Comparison of ENCODE assay signal across 10 cellular contexts in genomic region chrX:44344194-44344593, GRCh38. TPM values are rescaled to one million over a fixed set of nuclear protein-coding genes. Genes with fewer than 3 reads are reported as not detected.
DNase-seq lines count a peak whose midpoint lies in the region; ATAC-seq, FAIRE-seq and TF ChIP-seq lines count a peak whose summit lies in the region.
"Had no signal": no experiment of that assay in that cellular context is flagged by ENCODE, and none has a peak within 500 bp of the region (broad histone marks: within the 10 kb centered on the region; RNA-seq: fewer than 3 reads in every experiment).

No MANE protein-coding gene starts in this region.

- no peaks in the 10 kb centered on the region for H3K9me3 Mint-ChIP-seq in WTC11

- H3K27me3 ChIP-seq in bronchial epithelial cell (ENCODE audit: control insufficient read depth, insufficient read depth, low read length) (no peaks in the 10 kb centered on the region), neutrophil (no peaks in the 10 kb centered on the region)

- TF ChIP-seq CTCF in WTC11 (IDR thresholded peaks at IDR 0.05) (no peak), bronchial epithelial cell (IDR thresholded peaks at IDR 0.05; ENCODE audit: insufficient read depth, low read length, severe bottlenecking) (no peak), neutrophil (IDR thresholded peaks at IDR 0.05) (no peak)

- H3K27ac Mint-ChIP-seq in WTC11, result peak overlapping the region; percentile 60; the same call in 1 of the 2 replicates

- peaks cover 25% of the 10 kb centered on the region for H3K4me1 Mint-ChIP-seq in WTC11

- peaks cover 13 to 29% of the 10 kb centered on the region in 2 experiments for H3K4me1 ChIP-seq in neutrophil (ENCODE audit: control insufficient read depth in 1 of 2, insufficient read depth in 1 of 2, low read depth in 1 of 2, low read length in 1 of 2)

- FAIRE-seq in bronchial epithelial cell (lab: Jason Lieb, UNC), result no peak
- FAIRE-seq in frontal cortex (lab: Jason Lieb, UNC), result no peak
- FAIRE-seq: colon, H1 had no signal

- H3K4me3 ChIP-seq in bronchial epithelial cell (ENCODE audit: low read depth, low read length) (no peak overlapping the region), neutrophil (ENCODE audit: low read depth in 1 of 2, low read length in 1 of 2) (peak overlapping the region; percentile 60 to 68)

- H3K4me3 Mint-ChIP-seq in WTC11, result peak overlapping the region; percentile 66

- ATAC-seq in GM19397 (IDR thresholded peaks at IDR 0.05; ENCODE audit: unreplicated experiment) (peak; percentile 72), WTC11 (peak; percentile 41; the same call in 1 of the 2 replicates), HG02884 (IDR thresholded peaks at IDR 0.05; ENCODE audit: unreplicated experiment) (no peak), HG03095 (IDR thresholded peaks at IDR 0.05; ENCODE audit: unreplicated experiment) (no peak)

- H3K36me3 ChIP-seq in bronchial epithelial cell (ENCODE audit: control insufficient read depth, insufficient read depth, low read length) (no peaks in the 10 kb centered on the region), neutrophil (no peaks in the 10 kb centered on the region)

- H3K27ac ChIP-seq in neutrophil, result peak overlapping the region; percentile 93

- POLR2A ChIA-PET in WTC11 (lab: Charles Lee), result no interaction called here

- CTCF ChIA-PET in WTC11 (lab: Charles Lee), result no interaction called here

- DNase-seq in WTC11 (ENCODE audit: low spot score) (peak; percentile 16), bronchial epithelial cell (ENCODE audit: low read depth) (peak; percentile 2), ureter (ENCODE audit: low spot score) (peak; percentile 41), frontal cortex (ENCODE audit: low spot score in 2 of 2) (no peak)

- H3K27me3 Mint-ChIP-seq in WTC11 (ENCODE audit: low read depth), result no peaks in the 10 kb centered on the region

- H3K9me3 ChIP-seq in neutrophil, result no peaks in the 10 kb centered on the region

- H3K36me3 Mint-ChIP-seq in WTC11, result no peaks in the 10 kb centered on the region

TF ChIP-seq in WTC11, 78 proteins besides CTCF, POLR2A, EP300 and RAD21 (continues in another document):
- no peak for TF ChIP-seq ZNF219 (CRISPR knock-in tag; IDR thresholded peaks at IDR 0.05; ENCODE audit: borderline replicate concordance)
- TF ChIP-seq JAZF1 (CRISPR knock-in tag; IDR thresholded peaks at IDR 0.05), result no peak
- TF ChIP-seq ZNF512 (CRISPR knock-in tag; IDR thresholded peaks at IDR 0.05; ENCODE audit: borderline replicate concordance), result no peak
- TF ChIP-seq NFATC4 (CRISPR knock-in tag; IDR thresholded peaks at IDR 0.05), result no peak
- TF ChIP-seq AR (CRISPR knock-in tag; IDR thresholded peaks at IDR 0.05), result no peak
- no peak for TF ChIP-seq FOXP4 (CRISPR knock-in tag; IDR thresholded peaks at IDR 0.05)
- no peak for TF ChIP-seq MYBL2 (CRISPR knock-in tag; IDR thresholded peaks at IDR 0.05)
- no peak for TF ChIP-seq AFF4 (CRISPR knock-in tag; IDR thresholded peaks at IDR 0.05; ENCODE audit: borderline replicate concordance)

RNA-seq across cellular contexts. Expression of gene EFHC2, which starts 0.7 kb away (rescaled TPM):
- total RNA-seq in WTC11 (2021) (2.1 to 2.8 TPM (median 2.7 TPM) in 3 replicates), bronchial epithelial cell (under 0.01 TPM in 1 of 2 replicates, not detected in the other), ureter (2.3 TPM), frontal cortex (2.0 TPM)

Comparison
In these comparisons a context has a peak if more than half of its experiments do, and no peak if none do; other contexts are left out.
1. ATAC-seq: peak in GM19397 (single experiment) and WTC11 (single experiment); none in HG02884 (single experiment) and HG03095 (single experiment).
2. DNase-seq: peak in WTC11 (single experiment), bronchial epithelial cell (single experiment) and ureter (single experiment); none in frontal cortex (0 of 2).